22 cellular contexts compared by ENCODE assay signal in genomic region chrX:71222929-71223328, GRCh38. TPM values are rescaled to one million over a fixed set of nuclear protein-coding genes. Genes with fewer than 3 reads are reported as not detected.
DNase-seq lines count a peak whose midpoint lies in the region; ATAC-seq and TF ChIP-seq lines count a peak whose summit lies in the region.
"Had no signal": no experiment of that assay in that cellular context is flagged by ENCODE, and none has a peak within 500 bp of the region (broad histone marks: within the 10 kb centered on the region; RNA-seq: fewer than 3 reads in every experiment).

Gene GJB1 (plus strand): TSS chrX:71223224. CDS start chrX:71223708, 484 bp downstream.

- no peak for TF ChIP-seq EP300 in transverse colon (IDR thresholded peaks at IDR 0.05; ENCODE audit: low read depth)

- TF ChIP-seq POLR2A in transverse colon (IDR thresholded peaks at IDR 0.05) (no peak), gastrocnemius medialis (IDR thresholded peaks at IDR 0.05) (no peak)

- H2BK15ac ChIP-seq in neuronal stem cell (ENCODE audit: low read length), result no peak within 1 kb of the TSS

- no peak for ATAC-seq in gastrocnemius medialis
- ATAC-seq: heart right ventricle, T-cell had no signal

- TF ChIP-seq CTCF in transverse colon (IDR thresholded peaks at IDR 0.05), result no peak
- TF ChIP-seq CTCF in gastrocnemius medialis (IDR thresholded peaks at IDR 0.05 in 4 of 5, conservative IDR thresholded peaks at IDR 0.05 in 1 of 5), result no peak

- no peak within 1 kb of the TSS for H2BK120ac ChIP-seq in neuronal stem cell (ENCODE audit: low read depth, low read length)

- no peak within 1 kb of the TSS for H4K91ac ChIP-seq in neuronal stem cell (ENCODE audit: low read depth, low read length, poor library complexity)

- H3K4me2 ChIP-seq in neuronal stem cell (ENCODE audit: insufficient read depth, low read length, poor library complexity, severe bottlenecking), result no peak within 1 kb of the TSS

- H3K9ac ChIP-seq in neuronal stem cell (ENCODE audit: low read depth, low read length, poor library complexity), result no peak within 1 kb of the TSS

- intact Hi-C loops in transverse colon (cut with DNase I; ENCODE audit: low total_unique reads), result no loop called here
- intact Hi-C loops in gastrocnemius medialis (cut with DNase I; ENCODE audit: low total_unique reads), result no loop called here

- peak within 1 kb of the TSS; percentile 48 for H3K18ac ChIP-seq in neuronal stem cell (ENCODE audit: low read length)

- no peak within 1 kb of the TSS for H3K4ac ChIP-seq in neuronal stem cell (ENCODE audit: low read length)

- H3K9me3 ChIP-seq in neuronal stem cell (replicated peaks in 1 of 2; ENCODE audit: control insufficient read depth in 2 of 2, insufficient read depth in 1 of 2, low read depth in 1 of 2, low read length in 2 of 2), result no peaks in the 10 kb centered on the region
- no peaks in the 10 kb centered on the region for H3K9me3 ChIP-seq in transverse colon
- H3K9me3 ChIP-seq in gastrocnemius medialis, result no peaks in the 10 kb centered on the region
- H3K9me3 ChIP-seq: heart right ventricle, right atrium auricular region had no signal

- H3K27me3 ChIP-seq in neuronal stem cell (ENCODE audit: control insufficient read depth in 3 of 3, insufficient read depth in 3 of 3, low read depth in 1 of 3, low read length in 3 of 3) (no peaks in the 10 kb centered on the region), transverse colon (no peaks in the 10 kb centered on the region), gastrocnemius medialis (peaks cover 0 to 3% (median 0%) of the 10 kb centered on the region in 3 donors)
- H3K27me3 ChIP-seq: right atrium auricular region had no signal

- peak within 1 kb of the TSS; percentile 73 for H2BK12ac ChIP-seq in neuronal stem cell (ENCODE audit: low read length)

- H2AFZ ChIP-seq in neuronal stem cell (ENCODE audit: low read length), result peak within 1 kb of the TSS; percentile 50

- H4K8ac ChIP-seq in neuronal stem cell (ENCODE audit: low read depth, low read length), result peak within 1 kb of the TSS; percentile 6

- no CpG with 5 or more reads among the region's 18 CpGs for WGBS in neuronal stem cell (ENCODE audit: extremely low coverage in 2 of 2, insufficient read length in 2 of 2, insufficient replicate concordance in 1 of 2), 2 donors
- 69% methylated on average over 18 of the region's 18 CpGs; no CpG with 5 or more reads in 1 of the 2 donors for WGBS in transverse colon (ENCODE audit: low coverage in 1 of 2), 2 donors

- no peak within 1 kb of the TSS for H2BK5ac ChIP-seq in neuronal stem cell (ENCODE audit: low read length)

- H3K4me3 ChIP-seq in neuronal stem cell (ENCODE audit: low read length in 2 of 2) (no peak within 1 kb of the TSS), transverse colon (no peak within 1 kb of the TSS), gastrocnemius medialis (no peak within 1 kb of the TSS)
- H3K4me3 ChIP-seq: heart right ventricle, right atrium auricular region had no signal

- H3K4me1 ChIP-seq in neuronal stem cell (ENCODE audit: control insufficient read depth in 2 of 2, insufficient read depth in 1 of 2, low read depth in 1 of 2, low read length in 2 of 2) (peaks cover 4 to 11% of the 10 kb centered on the region in 2 donors), transverse colon (no peaks in the 10 kb centered on the region), gastrocnemius medialis (no peaks in the 10 kb centered on the region)
- H3K4me1 ChIP-seq: heart right ventricle, right atrium auricular region had no signal

- in situ Hi-C loops in transverse colon (cut with MboI; ENCODE audit: low pct_ligation_motif_present in 1 of 4, low pct_unique_long_range_greater_than_20kb in 1 of 4, low sequenced_read_pairs in 3 of 4), result no loop called here
- in situ Hi-C loops in gastrocnemius medialis (cut with MboI; ENCODE audit: low sequenced_read_pairs in 4 of 4), result no loop called here

- H3K27ac ChIP-seq in neuronal stem cell (replicated peaks; ENCODE audit: low read length) (no peak within 1 kb of the TSS), transverse colon (no peak within 1 kb of the TSS), gastrocnemius medialis (no peak within 1 kb of the TSS)
- H3K27ac ChIP-seq: heart right ventricle, right atrium auricular region had no signal

- H3K36me3 ChIP-seq in neuronal stem cell (replicated peaks in 1 of 2; ENCODE audit: control insufficient read depth in 2 of 2, insufficient read depth in 2 of 2, low read length in 2 of 2), result no peaks in the 10 kb centered on the region
- no peaks in the 10 kb centered on the region for H3K36me3 ChIP-seq in transverse colon
- no peaks in the 10 kb centered on the region for H3K36me3 ChIP-seq in gastrocnemius medialis
- H3K36me3 ChIP-seq: heart right ventricle, right atrium auricular region had no signal

- H3K23ac ChIP-seq in neuronal stem cell (ENCODE audit: low read depth, low read length, poor library complexity), result no peak within 1 kb of the TSS

- peak in 53 of 58 donors; percentile 1 to 86 (median 47) for DNase-seq in anterior cingulate cortex (lab: John Stamatoyannopoulos, UW)
- DNase-seq in hypothalamus (lab: John Stamatoyannopoulos, UW), result peak in 44 of 51 donors; percentile 1 to 85 (median 56)
- no peak for DNase-seq in neuronal stem cell (ENCODE audit: low spot score)
- no peak for DNase-seq in transverse colon
- no peak for DNase-seq in HuH-7 (ENCODE audit: low spot score)
- DNase-seq in gastrocnemius medialis, result no peak
- DNase-seq in activated effector memory CD4-positive, alpha-beta T cell treated with anti-CD3 and anti-CD28 coated beads, Interleukin-2, amount 50 U/mL, for 16 hours, result no peak
- DNase-seq: activated CD4-positive, alpha-beta T cell treated with anti-CD3 and anti-CD28 coated beads for 48 hours; activated gamma-delta T cell; central memory CD4-positive, alpha-beta T cell; effector memory CD4-positive, alpha-beta T cell; heart right ventricle; islet precursor cell; NCI-H1092 treated with DMSO at 0.1 percent for 48 hours; NCI-H2081 treated with DMSO at 0.1 percent for 48 hours; T-cell; trophoblast cell had no signal

- H2AK5ac ChIP-seq in neuronal stem cell (ENCODE audit: low read depth, low read length), result peak within 1 kb of the TSS; percentile 46

- H3K14ac ChIP-seq in neuronal stem cell (ENCODE audit: low read length), result no peak within 1 kb of the TSS

- H3K79me1 ChIP-seq in neuronal stem cell (ENCODE audit: low read depth, low read length), result no peaks in the 10 kb centered on the region

RNA-seq across cellular contexts. Expression of gene GJB1, which starts in this region (rescaled TPM):
- 0.01 TPM for polyA plus RNA-seq in neuronal stem cell (2013, experiment 1 of 2)
- polyA plus RNA-seq in neuronal stem cell (2013, experiment 2 of 2), result not detected
- 10 to 100 TPM; 20.9 to 73.3 (median 48.3) TPM for total RNA-seq in transverse colon
- total RNA-seq in gastrocnemius medialis, result under 1 TPM in 2 of 4 donors, not detected in 2; 0.24 to 0.80 TPM
- total RNA-seq: heart right ventricle, HT1080, LHCN-M2, NCI-H460, right atrium auricular region had no signal
- polyA plus RNA-seq: heart right ventricle, neural cell had no signal

Comparison
In these comparisons a context has a peak if more than half of its experiments do, and no peak if none do; other contexts are left out.
1. RNA of gene GJB1 (total RNA-seq): 20.9 to 73.3 TPM in transverse colon; 0.24 to 0.80 TPM in gastrocnemius medialis; every median in the first group is over 10 times any median in the second.
2. DNase-seq: peak in anterior cingulate cortex (53 of 58) and hypothalamus (44 of 51); none in neuronal stem cell (single experiment), transverse colon (single experiment), HuH-7 (single experiment), gastrocnemius medialis (0 of 2) and activated effector memory CD4-positive, alpha-beta T cell treated with anti-CD3 and anti-CD28 coated beads, Interleukin-2, amount 50 U/mL, for 16 hours (single experiment).